Comparison of ENCODE assay signal across 20 cellular contexts in the genomic region with DNA sequence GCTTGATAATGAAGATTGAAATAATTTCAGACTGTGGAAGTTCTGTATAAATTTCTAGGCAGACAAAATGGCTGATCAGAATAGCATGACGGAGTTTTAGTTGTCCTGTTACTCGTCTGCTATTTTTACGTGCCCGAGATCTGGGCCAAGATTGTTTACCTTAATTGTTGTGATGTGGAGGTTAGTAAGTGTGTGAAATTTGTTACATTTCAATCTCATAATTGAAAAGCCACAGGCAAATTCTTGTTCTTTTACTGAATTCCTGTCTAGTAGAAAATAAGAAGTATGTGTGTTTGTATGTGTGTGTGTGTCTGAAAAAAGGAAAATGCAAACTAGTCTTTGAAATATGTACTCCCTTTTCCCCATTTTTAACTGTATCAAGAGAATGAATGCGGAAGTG.
"Had no signal": no experiment of that assay in that cellular context is flagged by ENCODE, and none has a peak within 500 bp of the region (broad histone marks: within the 10 kb centered on the region; RNA-seq: fewer than 3 reads in every experiment).

No MANE protein-coding gene starts in this region.

- ATAC-seq: activated T-cell treated with anti-CD3 and anti-CD28 coated beads, Interleukin-2, amount 50 U/mL, for 72 hours; gastrocnemius medialis; left ventricle myocardium superior; naive thymus-derived CD8-positive, alpha-beta T cell had no signal

- H3K27me3 ChIP-seq: adrenal gland, gastrocnemius medialis, suprapubic skin, transverse colon had no signal

- H3K27ac ChIP-seq: adrenal gland, dorsolateral prefrontal cortex, gastrocnemius medialis, suprapubic skin had no signal

- H3K9ac ChIP-seq: SK-N-SH had no signal

- H3K4me3 ChIP-seq: adrenal gland, dorsolateral prefrontal cortex, gastrocnemius medialis, suprapubic skin, transverse colon had no signal

- H3K4me3 Mint-ChIP-seq: activated T-cell treated with anti-CD3 and anti-CD28 coated beads, Interleukin-2, amount 50 U/mL, for 72 hours; naive thymus-derived CD8-positive, alpha-beta T cell; stimulated activated naive CD8-positive, alpha-beta T cell treated with anti-CD3 and anti-CD28 coated beads, Interleukin-15, Interleukin-2, amounts not matched to agents 100 ng/mL and 50 ng/mL, for 24 hours; T-helper 2 cell treated with Interferon-gamma antibody and Interleukin-4, amounts not matched to agents 5 μg/mL and 100 μg/mL, for 36 hours had no signal

- H3K4me2 ChIP-seq: SK-N-SH had no signal

- H3K9me3 ChIP-seq: adrenal gland, gastrocnemius medialis, suprapubic skin had no signal

- DNase-seq: activated CD4-positive, alpha-beta T cell treated with anti-CD3 and anti-CD28 coated beads, Interleukin-2, amount 50 U/mL, for 4 hours; activated effector memory CD4-positive, alpha-beta T cell treated with anti-CD3 and anti-CD28 coated beads, Interleukin-2, amount 50 U/mL, for 16 hours; activated naive CD4-positive, alpha-beta T cell treated with anti-CD3 and anti-CD28 coated beads, Interleukin-2, amount 50 U/mL, for 16 hours; activated T-cell treated with anti-CD3 and anti-CD28 coated beads, Interleukin-2, amount 50 U/mL, for 72 hours; adrenal gland; dorsolateral prefrontal cortex; gastrocnemius medialis; head of caudate nucleus; kidney glomerular epithelial cell; left ventricle myocardium superior; mesenchymal stem cell; naive thymus-derived CD8-positive, alpha-beta T cell; SK-N-SH; stimulated activated CD4-positive, alpha-beta T cell treated with anti-CD3 and anti-CD28 coated beads, Interleukin-12 subunit alpha, Interleukin-12 subunit beta, amount 100 ng/mL, for 4 hours; stimulated activated CD4-positive, alpha-beta T cell treated with anti-CD3 and anti-CD28 coated beads, Interleukin-1b, Interleukin-23, amount 100 ng/mL, for 48 hours; stimulated activated CD8-positive, alpha-beta memory T cell treated with anti-CD3 and anti-CD28 coated beads, Interleukin-4, amount 100 ng/mL, for 48 hours; transverse colon had no signal

- H3K27ac Mint-ChIP-seq: activated T-cell treated with anti-CD3 and anti-CD28 coated beads, Interleukin-2, amount 50 U/mL, for 72 hours; stimulated activated naive CD8-positive, alpha-beta T cell treated with anti-CD3 and anti-CD28 coated beads, Interleukin-15, Interleukin-2, amounts not matched to agents 100 ng/mL and 50 ng/mL, for 24 hours; T-helper 2 cell treated with Interferon-gamma antibody and Interleukin-4, amounts not matched to agents 5 μg/mL and 100 μg/mL, for 36 hours had no signal

- H3K27me3 Mint-ChIP-seq: naive thymus-derived CD8-positive, alpha-beta T cell; stimulated activated naive CD8-positive, alpha-beta T cell treated with anti-CD3 and anti-CD28 coated beads, Interleukin-15, Interleukin-2, amounts not matched to agents 100 ng/mL and 50 ng/mL, for 24 hours had no signal

- H3K36me3 ChIP-seq: adrenal gland, gastrocnemius medialis, suprapubic skin, transverse colon had no signal
